ENCODE assay signal across 3 cellular contexts in the genomic region with DNA sequence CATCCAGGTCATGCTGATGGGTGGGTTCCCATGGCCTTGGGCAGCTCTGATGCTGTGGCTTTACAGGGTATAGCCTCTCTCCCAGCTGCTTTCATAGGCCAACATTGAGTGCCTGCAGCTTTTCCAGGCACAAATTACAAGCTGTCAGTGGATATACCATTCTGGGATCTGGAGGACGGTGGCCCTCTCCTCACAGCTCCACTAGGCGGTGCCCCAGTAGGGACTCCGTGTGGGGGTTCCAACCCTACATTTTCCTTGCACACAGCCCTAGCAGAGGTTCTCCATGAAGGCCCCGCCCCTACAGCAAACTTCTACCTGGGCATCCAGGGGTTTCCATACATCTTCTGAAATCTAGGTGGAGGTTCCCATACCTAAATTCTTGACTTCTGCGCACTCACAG.
"Had no signal": no experiment of that assay in that cellular context is flagged by ENCODE, and none has a peak within 500 bp of the region (broad histone marks: within the 10 kb centered on the region; RNA-seq: fewer than 3 reads in every experiment).

No MANE protein-coding gene starts in this region.

- H3K4me3 ChIP-seq: GM12878 had no signal

- DNase-seq: GDM1, GF-D8 had no signal
